9 cellular contexts compared by ENCODE assay signal in the genomic region with DNA sequence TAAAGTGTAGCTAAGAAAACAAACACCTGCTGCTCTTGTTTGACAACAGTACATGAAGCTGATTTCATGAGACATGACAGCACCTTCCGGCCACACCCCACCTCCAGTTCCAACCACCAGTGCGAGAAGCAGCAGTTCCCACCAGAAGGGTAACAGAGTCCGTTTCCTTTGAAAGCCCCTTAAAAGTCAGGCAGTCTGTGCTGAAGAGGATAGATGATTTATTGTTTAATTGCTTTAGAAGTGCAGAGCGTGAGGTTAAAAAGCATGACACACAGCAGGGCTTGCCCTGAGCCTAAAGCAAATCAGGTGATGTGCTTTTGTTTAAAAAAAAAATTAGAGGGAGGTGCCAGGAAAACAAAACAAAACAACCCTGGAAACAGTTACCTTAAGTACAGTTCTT.
DNase-seq lines count a peak whose midpoint lies in the region; ATAC-seq and TF ChIP-seq lines count a peak whose summit lies in the region.
"Had no signal": no experiment of that assay in that cellular context is flagged by ENCODE, and none has a peak within 500 bp of the region (broad histone marks: within the 10 kb centered on the region; RNA-seq: fewer than 3 reads in every experiment).

No MANE protein-coding gene starts in this region.

- intact Hi-C loops in CD4-positive, alpha-beta T cell (cut with DNase I, micrococcal nuclease), result loop anchor here in 1 of 2 experiments (1.0 to 5.0 kb wide), 4 partner anchors 8 to 93 kb away; no protein-coding TSS in a partner anchor

- H3K36me3 ChIP-seq in H7 (replicated peaks; ENCODE audit: control insufficient read depth, insufficient read depth, low read length), result no peaks in the 10 kb centered on the region

- CTCF ChIA-PET in CD4-positive, alpha-beta T cell (lab: Charles Lee), result interaction anchor here (1.8 to 2.0 kb wide), 2 partner anchors 10 to 42 kb away, joined by 5 to 9 read pairs; no protein-coding TSS in a partner anchor

- ATAC-seq in CD4-positive, alpha-beta T cell (ENCODE audit: poor library complexity), result peak; percentile 83
- ATAC-seq in HG03432 (IDR thresholded peaks at IDR 0.05; ENCODE audit: unreplicated experiment) (peak; percentile 75), GM21737 (IDR thresholded peaks at IDR 0.05; ENCODE audit: unreplicated experiment) (no peak)
- peak; percentile 65 to 77 for ATAC-seq in activated CD4-positive, CD25-positive, alpha-beta regulatory T cell treated with anti-CD3 and anti-CD28 coated beads, Interleukin-2, amount 50 U/mL, for 24 hours
- ATAC-seq: Panc1 had no signal

- no peaks in the 10 kb centered on the region for H3K27me3 Mint-ChIP-seq in CD4-positive, alpha-beta T cell

- no peak for TF ChIP-seq CTCF in CD4-positive, alpha-beta T cell (IDR thresholded peaks at IDR 0.05)
- TF ChIP-seq CTCF in epithelial cell of esophagus (IDR thresholded peaks at IDR 0.05; ENCODE audit: insufficient read depth, low read depth, low read length, missing control alignments) (no peak), coronary artery (IDR thresholded peaks at IDR 0.05) (no peak)

- peak overlapping the region; percentile 86 for H3K27ac ChIP-seq in CD4-positive, alpha-beta T cell (ENCODE audit: low read depth, low read length)
- no peak overlapping the region for H3K27ac ChIP-seq in coronary artery

- H3K27me3 ChIP-seq in CD4-positive, alpha-beta T cell (ENCODE audit: control insufficient read depth, insufficient read depth, low read length), result no peaks in the 10 kb centered on the region
- H3K27me3 ChIP-seq in H7 (ENCODE audit: control insufficient read depth, insufficient read depth, low read length), result no peaks in the 10 kb centered on the region

- H3K4me3 ChIP-seq in epithelial cell of esophagus (ENCODE audit: low read length), result no peak overlapping the region
- H3K4me3 ChIP-seq in coronary artery, result no peak overlapping the region
- no peak overlapping the region for H3K4me3 ChIP-seq in H7 (ENCODE audit: insufficient read depth, low read depth, low read length)

- POLR2A ChIA-PET in CD4-positive, alpha-beta T cell (lab: Charles Lee), result interaction anchor here (0.8 to 3.1 kb wide), 20 partner anchors 8 to 100 kb away, joined by 3 to 19 read pairs (median 4); a partner anchor contains a TSS

- H3K9me3 ChIP-seq in CD4-positive, alpha-beta T cell (ENCODE audit: control insufficient read depth, low read length), result no peaks in the 10 kb centered on the region

- peak; percentile 50 to 86 (median 60) for DNase-seq in CD4-positive, alpha-beta T cell
- DNase-seq in epithelial cell of esophagus (ENCODE audit: low read depth), result peak; percentile 10
- DNase-seq in hepatic stellate cell (ENCODE audit: low spot score), result no peak
- no peak for DNase-seq in coronary artery (ENCODE audit: low spot score)
- DNase-seq in H7, result no peak

- no peaks in the 10 kb centered on the region for H3K9me3 Mint-ChIP-seq in CD4-positive, alpha-beta T cell

- peak overlapping the region; percentile 44 for H3K4me3 Mint-ChIP-seq in CD4-positive, alpha-beta T cell

- H3K27ac Mint-ChIP-seq in CD4-positive, alpha-beta T cell, result peak overlapping the region; percentile 88

- H3K4me1 Mint-ChIP-seq in CD4-positive, alpha-beta T cell (ENCODE audit: low read depth), result peaks cover 81% of the 10 kb centered on the region

- H3K36me3 Mint-ChIP-seq in CD4-positive, alpha-beta T cell (ENCODE audit: low read depth), result peaks cover 95% of the 10 kb centered on the region

Comparison
In these comparisons a context has a peak if more than half of its experiments do, and no peak if none do; other contexts are left out.
1. DNase-seq: peak in CD4-positive, alpha-beta T cell (10 of 10) and epithelial cell of esophagus (single experiment); none in hepatic stellate cell (single experiment), coronary artery (single experiment) and H7 (single experiment).